11 cellular contexts compared by ENCODE assay signal in genomic region chr1:1210726-1211540, GRCh38. TPM values are rescaled to one million over a fixed set of nuclear protein-coding genes. Genes with fewer than 3 reads are reported as not detected.
A peak's percentile ranks its signal among the peaks of the same experiment; 100 is the strongest.
DNase-seq lines count a peak whose midpoint lies in the region; ATAC-seq lines count a peak whose summit lies in the region.
"Had no signal": no experiment of that assay in that cellular context is flagged by ENCODE, and none has a peak within 500 bp of the region (broad histone marks: within the 10 kb centered on the region; RNA-seq: fewer than 3 reads in every experiment).

No MANE protein-coding gene starts in this region.

- H3K4me3 ChIP-seq in aorta (ENCODE audit: low read length in 2 of 2), result no peak overlapping the region
- H3K4me3 ChIP-seq: GM23338, SK-N-MC had no signal

- no peaks in the 10 kb centered on the region for H3K27me3 ChIP-seq in aorta (ENCODE audit: control insufficient read depth in 1 of 2, insufficient read depth in 2 of 2, low read length in 1 of 2)

- H3K27ac Mint-ChIP-seq in central memory CD8-positive, alpha-beta T cell (ENCODE audit: low read depth), result peak overlapping the region; percentile 75
- H3K27ac Mint-ChIP-seq: GM23338 had no signal

- no peak overlapping the region for H3K27ac ChIP-seq in aorta (ENCODE audit: low read depth in 1 of 2, low read length in 2 of 2)
- H3K27ac ChIP-seq: parathyroid adenoma, SK-N-MC had no signal

- H3K27me3 Mint-ChIP-seq in central memory CD8-positive, alpha-beta T cell, result no peaks in the 10 kb centered on the region

- no peaks in the 10 kb centered on the region for H3K9me3 ChIP-seq in aorta (ENCODE audit: control insufficient read depth, low read length)

- H3K36me3 ChIP-seq in aorta (ENCODE audit: control insufficient read depth in 1 of 2, insufficient read depth in 2 of 2, low read length in 1 of 2), result no peaks in the 10 kb centered on the region

- no peak for ATAC-seq in central memory CD8-positive, alpha-beta T cell (replicated peaks; ENCODE audit: extremely low read depth, poor library complexity, severe bottlenecking)
- no peak for ATAC-seq in aorta (ENCODE audit: low FRiP score)
- ATAC-seq in GM19397 (IDR thresholded peaks at IDR 0.05; ENCODE audit: unreplicated experiment), result no peak
- ATAC-seq: GM23338 had no signal

- no peaks in the 10 kb centered on the region for H3K9me3 Mint-ChIP-seq in central memory CD8-positive, alpha-beta T cell
- H3K9me3 Mint-ChIP-seq: GM23338 had no signal

- peak; percentile 1 for DNase-seq in stimulated activated CD4-positive, alpha-beta T cell treated with anti-CD3 and anti-CD28 coated beads, Interleukin-1b, Interleukin-23, amount 100 ng/mL, for 48 hours
- no peak for DNase-seq in stimulated activated CD4-positive, alpha-beta T cell treated with anti-CD3 and anti-CD28 coated beads, Interleukin-2, amount 100 ng/mL, for 48 hours
- no peak for DNase-seq in central memory CD8-positive, alpha-beta T cell (ENCODE audit: low spot score in 2 of 2)
- DNase-seq in aorta (peak; percentile 37 to 70), LoVo (ENCODE audit: low spot score) (no peak)

- peak overlapping the region; percentile 47 for H3K4me3 Mint-ChIP-seq in central memory CD8-positive, alpha-beta T cell
- H3K4me3 Mint-ChIP-seq: GM23338 had no signal

- intact Hi-C loops in aorta (cut with DNase I), result no loop called here

- H3K4me1 ChIP-seq in aorta (ENCODE audit: control insufficient read depth in 1 of 2, insufficient read depth in 2 of 2, low read length in 2 of 2), result no peaks in the 10 kb centered on the region
- H3K4me1 ChIP-seq: parathyroid adenoma had no signal

- peaks cover 7% of the 10 kb centered on the region for H3K36me3 Mint-ChIP-seq in central memory CD8-positive, alpha-beta T cell (ENCODE audit: insufficient read depth)

- H3K4me1 Mint-ChIP-seq in central memory CD8-positive, alpha-beta T cell, result peaks cover 33% of the 10 kb centered on the region
- H3K4me1 Mint-ChIP-seq: GM23338 had no signal

- WGBS in aorta, 2 donors, result 91% methylated on average over 29 to 31 of the region's 31 CpGs

RNA-seq across cellular contexts. Expression of gene TNFRSF4, which starts 3.0 kb away (rescaled TPM):
- 1 to 10 TPM; 1.6 to 3.5 TPM for total RNA-seq in aorta
- polyA plus RNA-seq in aorta, result 1 to 10 TPM in 1 of 2 donors, not detected in 1; 1.0 TPM
- total RNA-seq: GM23338, temporal lobe had no signal
- polyA plus RNA-seq: BJ, GM23338 had no signal

RNA-seq across cellular contexts. Expression of gene TNFRSF18, which starts 4.5 kb away (rescaled TPM):
- 1 to 10 TPM; 1.0 to 1.1 TPM for total RNA-seq in aorta
- 1 to 10 TPM in 1 of 2 donors, not detected in 1; 1.3 TPM for polyA plus RNA-seq in aorta
- total RNA-seq: temporal lobe had no signal

RNA-seq across cellular contexts. Expression of gene SDF4, which starts 20.9 kb away (rescaled TPM):
- 100 to 1,000 TPM; 138 to 140 TPM for total RNA-seq in aorta
- 100 to 1,000 TPM in 1 of 2 donors, 10 to 100 TPM in 1; 73.3 to 158 TPM for polyA plus RNA-seq in aorta

RNA-seq across cellular contexts. Expression of gene B3GALT6, which starts 21.1 kb away (rescaled TPM):
- total RNA-seq in aorta, result 10 to 100 TPM; 11.3 to 12.8 TPM
- 1 to 10 TPM; 2.5 to 9.3 TPM for polyA plus RNA-seq in aorta

RNA-seq across cellular contexts. Expression of gene C1QTNF12, which starts 35.6 kb away (rescaled TPM):
- 1 to 10 TPM; 3.9 to 4.3 TPM for total RNA-seq in aorta
- 10 to 100 TPM in 1 of 2 donors, 1 to 10 TPM in 1; 3.4 to 10.0 TPM for polyA plus RNA-seq in aorta

Comparison
In these comparisons a context has a peak if more than half of its experiments do, and no peak if none do; other contexts are left out.
1. DNase-seq: peak in stimulated activated CD4-positive, alpha-beta T cell treated with anti-CD3 and anti-CD28 coated beads, Interleukin-1b, Interleukin-23, amount 100 ng/mL, for 48 hours (single experiment) and aorta (2 of 2); none in stimulated activated CD4-positive, alpha-beta T cell treated with anti-CD3 and anti-CD28 coated beads, Interleukin-2, amount 100 ng/mL, for 48 hours (0 of 2), central memory CD8-positive, alpha-beta T cell (0 of 2) and LoVo (single experiment).